In the genomic region with DNA sequence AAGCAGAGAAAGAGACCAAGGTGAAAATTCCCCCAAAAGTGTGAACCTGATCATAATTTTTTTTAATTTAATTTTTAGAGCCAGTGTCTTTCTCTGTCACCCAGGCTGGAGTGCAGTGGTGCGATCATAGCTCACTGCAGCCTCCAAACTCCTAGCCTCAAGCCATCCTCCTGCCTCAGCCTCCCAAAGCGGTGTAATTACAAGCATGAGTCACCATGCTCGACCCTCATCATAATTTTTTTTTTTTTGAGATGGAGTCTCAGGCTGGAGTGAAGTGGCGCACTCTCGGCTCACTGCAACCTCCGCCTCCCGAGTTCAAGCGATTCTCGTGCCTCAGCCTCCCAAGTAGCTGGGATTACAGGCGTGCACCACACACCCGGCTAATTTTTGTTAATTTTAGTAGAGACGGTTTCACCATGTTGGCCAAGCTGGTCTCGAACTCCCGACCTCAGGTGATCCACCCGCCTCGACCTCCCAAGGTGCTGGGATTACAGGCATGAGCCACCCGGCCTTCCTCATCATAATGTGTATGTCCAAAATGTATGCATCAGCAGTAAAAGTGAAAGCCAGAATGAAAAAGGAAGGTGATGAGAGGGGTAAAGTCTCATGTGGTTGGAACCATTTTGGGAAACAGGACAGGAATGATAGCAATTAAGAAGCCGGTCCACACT, we compare ENCODE assay signal across 8 cellular contexts. TPM values are rescaled to one million over a fixed set of nuclear protein-coding genes. Genes with fewer than 3 reads are reported as not detected.
DNase-seq lines count a peak whose midpoint lies in the region; ATAC-seq and TF ChIP-seq lines count a peak whose summit lies in the region.
"Not testable (repeated sequence)": the region's sequence is repeated elsewhere in the genome, so short reads cannot be mapped to it uniquely, and the experiment has no call there.

No MANE protein-coding gene starts in this region.

- not testable (repeated sequence) for H3K27me3 ChIP-seq in SJSA1 (replicated peaks); duodenal mucosa (ENCODE audit: control insufficient read depth in 1 of 2, insufficient read depth in 2 of 2, low read length in 2 of 2); iPS-15b (ENCODE audit: control insufficient read depth, insufficient read depth, low read length)

- peaks cover 27% of the 10 kb centered on the region for H3K36me3 Mint-ChIP-seq in activated naive CD4-positive, alpha-beta T cell treated with anti-CD3 and anti-CD28 coated beads, Interleukin-2, amount 10 ng/mL, durations not matched to agents 7 days and 5 days
- H3K36me3 Mint-ChIP-seq in nephron (ENCODE audit: low read depth) = peaks cover 20% of the 10 kb centered on the region
- H3K36me3 Mint-ChIP-seq in stimulated activated naive B cell treated with anti-CD40 and anti-IgM and Interleukin-4, amounts not matched to agents 10 μg/mL and 1 μg/mL and 100 μg/mL, for 72 hours = peaks cover 6 to 19% of the 10 kb centered on the region in 2 donors

- H3K4me1 Mint-ChIP-seq in activated naive CD4-positive, alpha-beta T cell treated with anti-CD3 and anti-CD28 coated beads, Interleukin-2, amount 10 ng/mL, durations not matched to agents 7 days and 5 days = peaks cover 34% of the 10 kb centered on the region
- peaks cover 30% of the 10 kb centered on the region for H3K4me1 Mint-ChIP-seq in nephron
- peaks cover 13 to 29% of the 10 kb centered on the region in 2 donors for H3K4me1 Mint-ChIP-seq in stimulated activated naive B cell treated with anti-CD40 and anti-IgM and Interleukin-4, amounts not matched to agents 10 μg/mL and 1 μg/mL and 100 μg/mL, for 72 hours

- ATAC-seq in stimulated activated naive B cell treated with anti-CD40 and anti-IgM and Interleukin-4, amounts not matched to agents 10 μg/mL and 1 μg/mL and 100 μg/mL, for 72 hours (replicated peaks) = not testable (repeated sequence)

- H3K4me1 ChIP-seq in HEK293 (ENCODE audit: control insufficient read depth, insufficient read depth, low read length); SJSA1 (replicated peaks); duodenal mucosa (ENCODE audit: control insufficient read depth in 1 of 2, insufficient read depth in 2 of 2, low read length in 2 of 2); iPS-15b (ENCODE audit: control insufficient read depth, insufficient read depth, low read length): not testable (repeated sequence)

- peak overlapping the region; percentile 94 for H3K4me3 ChIP-seq in AG04449 (ENCODE audit: low read depth, low read length)
- H3K4me3 ChIP-seq in HEK293 (ENCODE audit: low read depth, low read length) = peak overlapping the region; percentile 93
- peak overlapping the region; percentile 78 for H3K4me3 ChIP-seq in SJSA1
- peak overlapping the region; percentile 95 to 97 for H3K4me3 ChIP-seq in duodenal mucosa (ENCODE audit: low read depth in 1 of 2, low read length in 2 of 2)
- H3K4me3 ChIP-seq in iPS-15b (ENCODE audit: low read depth, low read length) = peak overlapping the region; percentile 98

- CTCF ChIA-PET in AG04449 (lab: Yijun Ruan, JAX) (interaction anchor here (1.2 to 1.6 kb wide), 4 partner anchors 26 to 170 kb away, joined by 3 to 6 read pairs (median 4); a partner anchor contains a TSS), HEK293 (lab: Yijun Ruan, JAX) (interaction anchor here (0.7 to 1.3 kb wide), 5 partner anchors 8 to 232 kb away, joined by 3 to 4 read pairs (median 3); no protein-coding TSS in a partner anchor)
- CTCF ChIA-PET in activated naive CD4-positive, alpha-beta T cell treated with anti-CD3 and anti-CD28 coated beads, Interleukin-2, amount 10 ng/mL, durations not matched to agents 7 days and 5 days (lab: Charles Lee) = interaction anchor here (1.2 kb wide), 1 partner anchor 9 kb away, joined by 5 read pairs; no protein-coding TSS in a partner anchor

- H3K27ac ChIP-seq in HEK293 (ENCODE audit: extremely low read depth, low read depth, low read length) (peak overlapping the region; percentile 95; the same call in 1 of the 2 replicates), SJSA1 (peak overlapping the region; percentile 92), duodenal mucosa (ENCODE audit: low read depth, low read length) (peak overlapping the region; percentile 94)

- not testable (repeated sequence) for H3K9me3 ChIP-seq in HEK293 (ENCODE audit: control insufficient read depth, insufficient read depth, low read depth, low read length); SJSA1 (replicated peaks); duodenal mucosa (ENCODE audit: control insufficient read depth in 1 of 2, low read length in 2 of 2); iPS-15b (ENCODE audit: control insufficient read depth, insufficient read depth, low read length)

- H3K27ac Mint-ChIP-seq in activated naive CD4-positive, alpha-beta T cell treated with anti-CD3 and anti-CD28 coated beads, Interleukin-2, amount 10 ng/mL, durations not matched to agents 7 days and 5 days = peak overlapping the region; percentile 97
- peak overlapping the region; percentile 96 to 99 (median 99) for H3K27ac Mint-ChIP-seq in nephron
- peak overlapping the region; percentile 100 for H3K27ac Mint-ChIP-seq in stimulated activated naive B cell treated with anti-CD40 and anti-IgM and Interleukin-4, amounts not matched to agents 10 μg/mL and 1 μg/mL and 100 μg/mL, for 72 hours

- H3K36me3 ChIP-seq in HEK293 (ENCODE audit: control insufficient read depth in 2 of 2, insufficient read depth in 1 of 2, low read length in 2 of 2) = peaks cover 25 to 29% of the 10 kb centered on the region in 2 experiments
- H3K36me3 ChIP-seq in SJSA1 = peaks cover 32% of the 10 kb centered on the region
- H3K36me3 ChIP-seq in duodenal mucosa (ENCODE audit: control insufficient read depth in 1 of 2, insufficient read depth in 2 of 2, low read length in 2 of 2); iPS-15b (ENCODE audit: control insufficient read depth, insufficient read depth, low read length): not testable (repeated sequence)

- POLR2A ChIA-PET in AG04449 (lab: Yijun Ruan, JAX) (interaction anchor here (0.7 to 2.1 kb wide), 5 partner anchors 9 to 102 kb away, joined by 3 to 14 read pairs (median 4); a partner anchor contains a TSS), HEK293 (lab: Yijun Ruan, JAX) (interaction anchor here (0.6 to 3.9 kb wide), 13 partner anchors 9 to 338 kb away, joined by 3 to 78 read pairs (median 7); a partner anchor contains a TSS)

- H3K27me3 Mint-ChIP-seq in activated naive CD4-positive, alpha-beta T cell treated with anti-CD3 and anti-CD28 coated beads, Interleukin-2, amount 10 ng/mL, durations not matched to agents 7 days and 5 days = peaks cover 11% of the 10 kb centered on the region
- H3K27me3 Mint-ChIP-seq in nephron (ENCODE audit: low read depth); stimulated activated naive B cell treated with anti-CD40 and anti-IgM and Interleukin-4, amounts not matched to agents 10 μg/mL and 1 μg/mL and 100 μg/mL, for 72 hours: not testable (repeated sequence)

- peak overlapping the region; percentile 94 for H3K4me3 Mint-ChIP-seq in activated naive CD4-positive, alpha-beta T cell treated with anti-CD3 and anti-CD28 coated beads, Interleukin-2, amount 10 ng/mL, durations not matched to agents 7 days and 5 days
- peak overlapping the region; percentile 93 to 100 (median 97) for H3K4me3 Mint-ChIP-seq in nephron
- H3K4me3 Mint-ChIP-seq in stimulated activated naive B cell treated with anti-CD40 and anti-IgM and Interleukin-4, amounts not matched to agents 10 μg/mL and 1 μg/mL and 100 μg/mL, for 72 hours = peak overlapping the region; percentile 91 to 98

- not testable (repeated sequence) for H3K9me3 Mint-ChIP-seq in activated naive CD4-positive, alpha-beta T cell treated with anti-CD3 and anti-CD28 coated beads, Interleukin-2, amount 10 ng/mL, durations not matched to agents 7 days and 5 days; nephron; stimulated activated naive B cell treated with anti-CD40 and anti-IgM and Interleukin-4, amounts not matched to agents 10 μg/mL and 1 μg/mL and 100 μg/mL, for 72 hours

- peak overlapping the region; percentile 90 to 98 for H3K9ac ChIP-seq in duodenal mucosa (ENCODE audit: low read depth in 1 of 2, low read length in 2 of 2)
- H3K9ac ChIP-seq in iPS-15b (ENCODE audit: low read depth, low read length) = peak overlapping the region; percentile 56

- not testable (repeated sequence) for TF ChIP-seq CTCF in AG04449 (IDR thresholded peaks at IDR 0.05; ENCODE audit: insufficient read depth, low read length, missing control alignments); HEK293 (tag by site-specific recombination; IDR thresholded peaks at IDR 0.05); nephron (IDR thresholded peaks at IDR 0.05; ENCODE audit: unreplicated experiment in 3 of 3)

- DNase-seq in AG04449 (ENCODE audit: low read depth, low spot score); SJSA1 (ENCODE audit: low read depth in 1 of 2, low spot score in 2 of 2); activated naive CD4-positive, alpha-beta T cell treated with anti-CD3 and anti-CD28 coated beads, Interleukin-2, amount 10 ng/mL, durations not matched to agents 7 days and 5 days; stimulated activated naive B cell treated with anti-CD40 and anti-IgM and Interleukin-4, amounts not matched to agents 10 μg/mL and 1 μg/mL and 100 μg/mL, for 72 hours: not testable (repeated sequence)

TF ChIP-seq in HEK293, 187 proteins besides CTCF, POLR2A, EP300 and RAD21 (continues in another document):
- TF ChIP-seq, protein P1, sequence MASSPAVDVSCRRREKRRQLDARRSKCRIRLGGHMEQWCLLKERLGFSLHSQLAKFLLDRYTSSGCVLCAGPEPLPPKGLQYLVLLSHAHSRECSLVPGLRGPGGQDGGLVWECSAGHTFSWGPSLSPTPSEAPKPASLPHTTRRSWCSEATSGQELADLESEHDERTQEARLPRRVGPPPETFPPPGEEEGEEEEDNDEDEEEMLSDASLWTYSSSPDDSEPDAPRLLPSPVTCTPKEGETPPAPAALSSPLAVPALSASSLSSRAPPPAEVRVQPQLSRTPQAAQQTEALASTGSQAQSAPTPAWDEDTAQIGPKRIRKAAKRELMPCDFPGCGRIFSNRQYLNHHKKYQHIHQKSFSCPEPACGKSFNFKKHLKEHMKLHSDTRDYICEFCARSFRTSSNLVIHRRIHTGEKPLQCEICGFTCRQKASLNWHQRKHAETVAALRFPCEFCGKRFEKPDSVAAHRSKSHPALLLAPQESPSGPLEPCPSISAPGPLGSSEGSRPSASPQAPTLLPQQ (tag by site-specific recombination; IDR thresholded peaks at IDR 0.05) = 0 out of 2 replicates have a peak, but pooled peaks have one; percentile 1
- TF ChIP-seq PRDM1 (tag by site-specific recombination; IDR thresholded peaks at IDR 0.05) = peak; percentile 96

RNA-seq across cellular contexts. Expression of a gene that starts 0.6 kb away (rescaled TPM):
- total RNA-seq in SJSA1 (2014; rRNA removed; shearing (Covaris generic)) = 399 and 488 TPM in 2 replicates

RNA-seq across cellular contexts. Expression of a gene that starts 25.7 kb away (rescaled TPM):
- 4.1 and 4.6 TPM in 2 replicates for total RNA-seq in SJSA1 (2014; rRNA removed; shearing (Covaris generic))

RNA-seq across cellular contexts. Expression of a gene that starts 32.2 kb away (rescaled TPM):
- 4.1 and 9.4 TPM in 2 replicates for total RNA-seq in SJSA1 (2014; rRNA removed; shearing (Covaris generic))
